ENCODE assay signal across 11 cellular contexts in the genomic region with DNA sequence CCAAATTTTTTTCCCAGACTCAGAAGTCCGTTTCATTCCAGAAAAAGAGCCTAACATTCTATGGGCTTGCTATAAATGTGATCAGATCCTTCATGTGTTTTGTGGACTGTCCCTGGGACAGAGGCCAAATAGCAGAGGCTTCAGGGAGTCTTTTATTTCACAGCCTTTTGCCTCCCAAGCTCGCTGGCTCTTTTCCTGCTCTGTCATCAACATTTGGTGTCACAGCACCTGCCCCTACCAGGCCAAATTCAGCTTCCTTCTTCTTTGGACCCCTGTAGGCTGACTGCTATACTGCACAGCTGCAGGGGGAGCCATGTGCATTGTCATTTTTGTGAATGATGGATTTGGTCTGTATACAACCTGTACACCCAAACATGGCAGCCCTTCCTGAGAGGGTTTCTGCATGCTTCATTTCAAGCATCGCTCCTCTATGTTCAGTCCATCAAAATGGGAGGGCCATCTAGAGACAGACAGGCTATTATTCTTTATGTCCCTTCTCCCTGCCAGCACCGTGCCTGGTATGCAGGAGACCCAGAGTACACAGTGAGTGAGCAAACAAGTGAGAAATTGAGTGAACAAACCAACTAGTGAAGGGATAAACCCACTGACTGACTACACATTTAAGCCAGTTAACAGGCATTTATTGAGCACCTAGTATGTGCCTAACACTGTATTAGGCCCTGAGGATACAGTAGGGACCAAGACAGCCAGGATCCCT. TPM values are rescaled to one million over a fixed set of nuclear protein-coding genes. Genes with fewer than 3 reads are reported as not detected.
DNase-seq lines count a peak whose midpoint lies in the region; ATAC-seq, FAIRE-seq and TF ChIP-seq lines count a peak whose summit lies in the region.
"Had no signal": no experiment of that assay in that cellular context is flagged by ENCODE, and none has a peak within 500 bp of the region (broad histone marks: within the 10 kb centered on the region; RNA-seq: fewer than 3 reads in every experiment).

No MANE protein-coding gene starts in this region.

- TF ChIP-seq RAD21 in GM12878 (IDR thresholded peaks at IDR 0.05; ENCODE audit: insufficient read depth, low read depth, low read length), result no peak

- peak; percentile 60 for ATAC-seq in GM12878

- RAD21 ChIA-PET in GM12878 (lab: Charles Lee; ENCODE audit: unreplicated experiment), result no interaction called here

- H3K27me3 ChIP-seq in GM12878 (replicated peaks in 1 of 2; ENCODE audit: control insufficient read depth in 2 of 2, insufficient read depth in 2 of 2, low read length in 1 of 2), result no peaks in the 10 kb centered on the region
- no peaks in the 10 kb centered on the region for H3K27me3 ChIP-seq in ovary
- H3K27me3 ChIP-seq: upper lobe of left lung had no signal

- intact Hi-C loops in GM12878 (cut with micrococcal nuclease; ENCODE audit: unreplicated experiment), result no loop called here
- intact Hi-C loops in ovary (cut with DNase I), result no loop called here

- no peak for TF ChIP-seq EP300 in GM12878 (IDR thresholded peaks at IDR 0.05; ENCODE audit: borderline replicate concordance in 1 of 2, control insufficient read depth in 1 of 2, low read depth in 2 of 2, low read length in 2 of 2)
- no peak for TF ChIP-seq EP300 in ovary (IDR thresholded peaks at IDR 0.05)

- no peak overlapping the region for H3K9ac ChIP-seq in GM12878 (ENCODE audit: control insufficient read depth, insufficient read depth, low read length)

- no peak for FAIRE-seq in GM12878 (lab: Jason Lieb, UNC)
- FAIRE-seq: colon, GM12892 had no signal

- no peaks in the 10 kb centered on the region for H3K4me1 ChIP-seq in GM12878 (ENCODE audit: control insufficient read depth, insufficient read depth, low read length)
- H3K4me1 ChIP-seq in ovary (ENCODE audit: insufficient read depth), result peaks cover 9% of the 10 kb centered on the region
- H3K4me1 ChIP-seq: upper lobe of left lung had no signal

- H3K79me2 ChIP-seq in GM12878 (ENCODE audit: control insufficient read depth, insufficient read depth, low read length), result no peaks in the 10 kb centered on the region

- no peaks in the 10 kb centered on the region for H3K9me3 ChIP-seq in GM12878 (replicated peaks; ENCODE audit: control insufficient read depth, insufficient read depth, low read length)
- H3K9me3 ChIP-seq in ovary, result no peaks in the 10 kb centered on the region
- H3K9me3 ChIP-seq: upper lobe of left lung had no signal

- DNase-seq in HEK293T (ENCODE audit: extremely low spot score) (peak; percentile 31), GM12878 (ENCODE audit: low read depth, low spot score) (no peak), ovary (peak in 3 of 5 donors; percentile 50 to 58 (median 56)), NCI-H2029 (lab: John Stamatoyannopoulos, UW) (no peak), NCI-H2227 treated with DMSO at 0.1 percent for 48 hours (lab: John Stamatoyannopoulos, UW) (no peak), T1000 (lab: John Stamatoyannopoulos, UW) (no peak)
- DNase-seq: COR-L47, NCI-H146, upper lobe of left lung had no signal

- 51% methylated on average over 4 of the region's 4 CpGs for WGBS in GM12878 (ENCODE audit: insufficient coverage, insufficient replicate concordance, low lambda C conversion rate, missing lambda C conversion rate)
- WGBS in ovary, 3 donors, result 52 to 62% (median 54%) methylated on average over 4 of the region's 4 CpGs

- no peak overlapping the region for H3K4me2 ChIP-seq in GM12878 (ENCODE audit: control insufficient read depth, insufficient read depth)

- H4K20me1 ChIP-seq in GM12878 (ENCODE audit: control insufficient read depth, insufficient read depth), result no peaks in the 10 kb centered on the region

- no peak overlapping the region for H3K27ac ChIP-seq in GM12878 (ENCODE audit: control insufficient read depth, insufficient read depth)
- H3K27ac ChIP-seq in ovary, result no peak overlapping the region
- H3K27ac ChIP-seq: upper lobe of left lung had no signal

- CTCF ChIA-PET in HEK293T (lab: Yijun Ruan, JAX) (interaction anchor here (0.6 kb wide), 1 partner anchor 243 kb away, joined by 8 read pairs; no protein-coding TSS in a partner anchor), GM12878 (lab: Yijun Ruan, JAX) (interaction anchor here (0.6 to 0.9 kb wide), 2 partner anchors 12 to 103 kb away, joined by 3 read pairs; no protein-coding TSS in a partner anchor)

- SMC1A ChIA-PET in GM12878 (lab: Charles Lee; ENCODE audit: uncharacterized antibody, unreplicated experiment), result no interaction called here

- no TSS peak for BruUV-seq in GM12878 (replicated peaks; lab: Mats Ljungman, UMichigan)

- H2AFZ ChIP-seq in GM12878 (ENCODE audit: control insufficient read depth, low read depth, low read length), result no peak overlapping the region

- H3K4me3 ChIP-seq in GM12878, result no peak overlapping the region
- H3K4me3 ChIP-seq in ovary, result no peak overlapping the region
- H3K4me3 ChIP-seq: upper lobe of left lung had no signal

- no peak for TF ChIP-seq POLR2A in GM12878 (IDR thresholded peaks at IDR 0.05; ENCODE audit: low read depth, low read length)
- no peak for TF ChIP-seq POLR2A in ovary (IDR thresholded peaks at IDR 0.05)

- H3K36me3 ChIP-seq in GM12878 (ENCODE audit: control insufficient read depth in 2 of 2, insufficient read depth in 2 of 2, low read length in 1 of 2), result peaks cover 2 to 11% of the 10 kb centered on the region in 2 experiments; a peak in 2 of 4 replicates
- no peaks in the 10 kb centered on the region for H3K36me3 ChIP-seq in ovary

- TF ChIP-seq CTCF in GM12878 (IDR thresholded peaks at IDR 0.05 in 2 of 3, conservative IDR thresholded peaks at IDR 0.05 in 1 of 3; ENCODE audit: control insufficient read depth in 2 of 3, extremely low read depth in 1 of 3, insufficient read depth in 1 of 3, low read depth in 3 of 3, low read length in 3 of 3), result 0 out of 6 replicates have a peak, but pooled peaks of 1 of the 3 experiments have one; percentile 25
- TF ChIP-seq CTCF in ovary (IDR thresholded peaks at IDR 0.05), result no peak

- in situ Hi-C loops in GM12878 (cut with MboI), result no loop called here

- POLR2A ChIA-PET in HEK293T (lab: Yijun Ruan, JAX) (no interaction called here), GM12878 (lab: Charles Lee) (no interaction called here)

RNA-seq across cellular contexts. Expression of a gene that starts 17.9 kb away (rescaled TPM):
- 19.5 and 21.7 TPM in 2 replicates for total RNA-seq in GM12878 (2013; cell fraction: nucleolus; rRNA removed)
- total RNA-seq in GM12878 (2014; rRNA removed), result 9.3 and 12.6 TPM in 2 replicates
- total RNA-seq in GM12878 (2014; rRNA removed; fragmentation: Illumina TruSeq; extraction: Trizol), result 16.8 and 17.2 TPM in 2 replicates
- 12.2 and 14.5 TPM in 2 replicates for total RNA-seq in GM12878 (2021)
- polyA plus RNA-seq in GM12878 (2011; ENCODE audit: low read depth), result 6.3 TPM
- 21.2 and 23.5 TPM in 2 replicates for polyA plus RNA-seq in GM12878 (2011; rRNA removed)
- polyA plus RNA-seq in GM12878 (2011; cell fraction: cytosol; rRNA removed), result 9.1 and 10.4 TPM in 2 replicates
- polyA plus RNA-seq in GM12878 (2011; cell fraction: nucleus; rRNA removed), result 5.2 and 8.3 TPM in 2 replicates
- 7.3 and 9.0 TPM in 2 replicates for polyA plus RNA-seq in GM12878 (2012)
- 11.7 and 15.1 TPM in 2 replicates for polyA plus RNA-seq in GM12878 (2014; fragmentation: Illumina TruSeq; extraction: Trizol)
- polyA plus RNA-seq in GM12878 (2014; fragmentation: Nextera tagmentation; extraction: Ambion mirVana), result 10 to 100 TPM in 1 of 2 experiments, 1 to 10 TPM in 1; 9.1 to 16.3 TPM
- 12.4 and 14.9 TPM in 2 replicates for polyA plus RNA-seq in GM12878 (2014; rRNA removed)
- 10 to 100 TPM; 13.1 to 14.0 TPM for polyA plus RNA-seq in GM12878 (2016; fragmentation: Nextera tagmentation; extraction: Ambion mirVana)
- 11.8 and 19.0 TPM in 2 replicates for polyA minus RNA-seq in GM12878 (2011; rRNA and poly(A)+ RNA removed)
- 4.7 and 5.5 TPM in 2 replicates for polyA minus RNA-seq in GM12878 (2011; cell fraction: cytosol; rRNA and poly(A)+ RNA removed)
- polyA minus RNA-seq in GM12878 (2011; cell fraction: nucleus; rRNA and poly(A)+ RNA removed), result 4.7 and 8.8 TPM in 2 replicates
- 10 to 100 TPM in 5 of 7 donors, 1 to 10 TPM in 2; 7.9 to 16.2 (median 15.0) TPM for total RNA-seq in ovary
- 10 to 100 TPM; 11.8 to 18.8 TPM for polyA plus RNA-seq in ovary

RNA-seq across cellular contexts. Expression of a gene that starts 18.1 kb away (rescaled TPM):
- total RNA-seq in GM12878 (2013; cell fraction: nucleolus; rRNA removed), result 6.4 and 9.0 TPM in 2 replicates
- total RNA-seq in GM12878 (2014; rRNA removed) (5.8 and 6.8 TPM in 2 replicates), GM12878 (2014; rRNA removed; fragmentation: Illumina TruSeq; extraction: Trizol) (5.0 and 5.9 TPM in 2 replicates), GM12878 (2021) (7.1 and 7.2 TPM in 2 replicates), ovary (10 to 100 TPM in 2 of 7 donors, 1 to 10 TPM in 5; 7.3 to 12.0 (median 9.1) TPM)
- 3.9 TPM for polyA plus RNA-seq in GM12878 (2011; ENCODE audit: low read depth)
- polyA plus RNA-seq in GM12878 (2011; rRNA removed) (10.5 and 11.7 TPM in 2 replicates), GM12878 (2014; fragmentation: Illumina TruSeq; extraction: Trizol) (6.0 and 7.7 TPM in 2 replicates), GM12878 (2014; fragmentation: Nextera tagmentation; extraction: Ambion mirVana) (10 to 100 TPM; 13.5 to 15.9 TPM), GM12878 (2014; rRNA removed) (5.1 and 8.5 TPM in 2 replicates), GM12878 (2016; fragmentation: Nextera tagmentation; extraction: Ambion mirVana) (10 to 100 TPM; 24.1 to 24.7 TPM), ovary (10 to 100 TPM in 1 of 2 donors, 1 to 10 TPM in 1; 9.2 to 11.3 TPM)
- polyA plus RNA-seq in GM12878 (2011; cell fraction: cytosol; rRNA removed), result 5.0 and 8.9 TPM in 2 replicates
- polyA plus RNA-seq in GM12878 (2011; cell fraction: nucleus; rRNA removed), result 2.7 and 3.3 TPM in 2 replicates
- 3.7 and 4.2 TPM in 2 replicates for polyA plus RNA-seq in GM12878 (2012)
- 5.4 and 6.1 TPM in 2 replicates for polyA minus RNA-seq in GM12878 (2011; rRNA and poly(A)+ RNA removed)
- polyA minus RNA-seq in GM12878 (2011; cell fraction: cytosol; rRNA and poly(A)+ RNA removed), result 2.7 and 3.1 TPM in 2 replicates
- polyA minus RNA-seq in GM12878 (2011; cell fraction: nucleus; rRNA and poly(A)+ RNA removed), result 0.77 and 0.97 TPM in 2 replicates

RNA-seq across cellular contexts. Expression of a gene that starts 44.5 kb away (rescaled TPM):
- total RNA-seq in GM12878 (2013; cell fraction: nucleolus; rRNA removed), result 59.0 and 63.0 TPM in 2 replicates
- total RNA-seq in GM12878 (2014; rRNA removed) (26.5 and 27.2 TPM in 2 replicates), GM12878 (2014; rRNA removed; fragmentation: Illumina TruSeq; extraction: Trizol) (29.3 and 30.3 TPM in 2 replicates), GM12878 (2021) (25.8 and 27.9 TPM in 2 replicates), ovary (10 to 100 TPM; 21.6 to 36.6 (median 25.9) TPM)
- polyA plus RNA-seq in GM12878 (2011; ENCODE audit: low read depth), result 13.2 TPM
- polyA plus RNA-seq in GM12878 (2011; rRNA removed) (18.9 and 19.1 TPM in 2 replicates), GM12878 (2014; fragmentation: Illumina TruSeq; extraction: Trizol) (34.6 and 38.0 TPM in 2 replicates), GM12878 (2014; fragmentation: Nextera tagmentation; extraction: Ambion mirVana) (10 to 100 TPM in 1 of 2 experiments, 1 to 10 TPM in 1; 8.4 to 10.5 TPM), GM12878 (2014; rRNA removed) (25.7 and 27.3 TPM in 2 replicates), GM12878 (2016; fragmentation: Nextera tagmentation; extraction: Ambion mirVana) (10 to 100 TPM; 30.4 to 34.0 TPM), ovary (10 to 100 TPM; 17.2 to 42.0 TPM)
- 15.0 and 17.2 TPM in 2 replicates for polyA plus RNA-seq in GM12878 (2011; cell fraction: cytosol; rRNA removed)
- 20.8 and 23.5 TPM in 2 replicates for polyA plus RNA-seq in GM12878 (2011; cell fraction: nucleus; rRNA removed)
- 9.9 and 13.8 TPM in 2 replicates for polyA plus RNA-seq in GM12878 (2012)
- polyA minus RNA-seq in GM12878 (2011; rRNA and poly(A)+ RNA removed), result 16.3 and 20.0 TPM in 2 replicates
- 6.9 and 10.7 TPM in 2 replicates for polyA minus RNA-seq in GM12878 (2011; cell fraction: cytosol; rRNA and poly(A)+ RNA removed)
- polyA minus RNA-seq in GM12878 (2011; cell fraction: nucleus; rRNA and poly(A)+ RNA removed), result 13.2 and 18.1 TPM in 2 replicates

RNA-seq across cellular contexts. Expression of a gene that starts 50.6 kb away (rescaled TPM):
- 50.4 and 53.6 TPM in 2 replicates for total RNA-seq in GM12878 (2013; cell fraction: nucleolus; rRNA removed)
- 2.9 and 3.3 TPM in 2 replicates for total RNA-seq in GM12878 (2014; rRNA removed)
- total RNA-seq in GM12878 (2014; rRNA removed; fragmentation: Illumina TruSeq; extraction: Trizol), result 2.5 and 2.9 TPM in 2 replicates
- 3.6 and 3.8 TPM in 2 replicates for total RNA-seq in GM12878 (2021)
- polyA plus RNA-seq in GM12878 (2011; ENCODE audit: low read depth), result 6.6 TPM
- 23.9 and 33.2 TPM in 2 replicates for polyA plus RNA-seq in GM12878 (2011; rRNA removed)
- 34.3 and 46.6 TPM in 2 replicates for polyA plus RNA-seq in GM12878 (2011; cell fraction: cytosol; rRNA removed)
- 19.4 and 22.2 TPM in 2 replicates for polyA plus RNA-seq in GM12878 (2011; cell fraction: nucleus; rRNA removed)
- 5.2 and 7.6 TPM in 2 replicates for polyA plus RNA-seq in GM12878 (2012)
- 1.9 and 3.1 TPM in 2 replicates for polyA plus RNA-seq in GM12878 (2014; fragmentation: Illumina TruSeq; extraction: Trizol)
- 1 to 10 TPM; 1.4 to 1.5 TPM for polyA plus RNA-seq in GM12878 (2014; fragmentation: Nextera tagmentation; extraction: Ambion mirVana)
- polyA plus RNA-seq in GM12878 (2014; rRNA removed), result 2.7 and 4.0 TPM in 2 replicates
- polyA plus RNA-seq in GM12878 (2016; fragmentation: Nextera tagmentation; extraction: Ambion mirVana), result 1 to 10 TPM; 5.1 to 7.0 TPM
- polyA minus RNA-seq in GM12878 (2011; rRNA and poly(A)+ RNA removed), result 47.7 and 52.5 TPM in 2 replicates
- 9.2 and 12.8 TPM in 2 replicates for polyA minus RNA-seq in GM12878 (2011; cell fraction: cytosol; rRNA and poly(A)+ RNA removed)
- polyA minus RNA-seq in GM12878 (2011; cell fraction: nucleus; rRNA and poly(A)+ RNA removed), result 19.8 and 21.2 TPM in 2 replicates
- 10 to 100 TPM in 4 of 7 donors, 1 to 10 TPM in 3; 8.2 to 11.3 (median 10.5) TPM for total RNA-seq in ovary
- 10 to 100 TPM in 1 of 2 donors, 1 to 10 TPM in 1; 4.8 to 36.6 TPM for polyA plus RNA-seq in ovary

Comparison
In these comparisons a context has a peak if more than half of its experiments do, and no peak if none do; other contexts are left out.
1. DNase-seq: peak in HEK293T (single experiment) and ovary (3 of 5); none in GM12878 (single experiment), NCI-H2029 (single experiment), NCI-H2227 treated with DMSO at 0.1 percent for 48 hours (single experiment) and T1000 (single experiment).